In the genomic region with DNA sequence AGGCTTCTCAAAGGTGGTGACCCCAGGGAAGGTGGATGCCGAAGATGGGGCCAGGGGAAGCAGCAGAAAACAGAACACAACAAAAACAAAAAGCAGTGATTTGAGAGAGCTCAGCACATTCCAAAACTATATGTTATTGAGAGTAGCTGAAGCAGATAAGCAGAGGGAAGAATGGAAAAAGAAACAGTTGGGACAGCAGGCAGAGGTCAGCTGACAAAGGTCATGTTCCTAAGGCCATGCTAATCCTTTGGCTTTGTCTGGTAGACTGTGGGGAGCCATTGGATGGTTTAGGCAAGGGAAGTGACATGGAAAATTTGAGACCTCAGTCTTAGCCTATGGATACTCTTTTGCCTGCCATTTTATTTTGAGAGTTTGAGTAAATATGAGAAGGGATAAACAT, we compare ENCODE assay signal across 2 cellular contexts.
TF ChIP-seq lines count a peak whose summit lies in the region.

No MANE protein-coding gene starts in this region.

TF ChIP-seq in liver, 16 proteins besides CTCF, POLR2A, EP300 and RAD21:
- TF ChIP-seq, protein P1, sequence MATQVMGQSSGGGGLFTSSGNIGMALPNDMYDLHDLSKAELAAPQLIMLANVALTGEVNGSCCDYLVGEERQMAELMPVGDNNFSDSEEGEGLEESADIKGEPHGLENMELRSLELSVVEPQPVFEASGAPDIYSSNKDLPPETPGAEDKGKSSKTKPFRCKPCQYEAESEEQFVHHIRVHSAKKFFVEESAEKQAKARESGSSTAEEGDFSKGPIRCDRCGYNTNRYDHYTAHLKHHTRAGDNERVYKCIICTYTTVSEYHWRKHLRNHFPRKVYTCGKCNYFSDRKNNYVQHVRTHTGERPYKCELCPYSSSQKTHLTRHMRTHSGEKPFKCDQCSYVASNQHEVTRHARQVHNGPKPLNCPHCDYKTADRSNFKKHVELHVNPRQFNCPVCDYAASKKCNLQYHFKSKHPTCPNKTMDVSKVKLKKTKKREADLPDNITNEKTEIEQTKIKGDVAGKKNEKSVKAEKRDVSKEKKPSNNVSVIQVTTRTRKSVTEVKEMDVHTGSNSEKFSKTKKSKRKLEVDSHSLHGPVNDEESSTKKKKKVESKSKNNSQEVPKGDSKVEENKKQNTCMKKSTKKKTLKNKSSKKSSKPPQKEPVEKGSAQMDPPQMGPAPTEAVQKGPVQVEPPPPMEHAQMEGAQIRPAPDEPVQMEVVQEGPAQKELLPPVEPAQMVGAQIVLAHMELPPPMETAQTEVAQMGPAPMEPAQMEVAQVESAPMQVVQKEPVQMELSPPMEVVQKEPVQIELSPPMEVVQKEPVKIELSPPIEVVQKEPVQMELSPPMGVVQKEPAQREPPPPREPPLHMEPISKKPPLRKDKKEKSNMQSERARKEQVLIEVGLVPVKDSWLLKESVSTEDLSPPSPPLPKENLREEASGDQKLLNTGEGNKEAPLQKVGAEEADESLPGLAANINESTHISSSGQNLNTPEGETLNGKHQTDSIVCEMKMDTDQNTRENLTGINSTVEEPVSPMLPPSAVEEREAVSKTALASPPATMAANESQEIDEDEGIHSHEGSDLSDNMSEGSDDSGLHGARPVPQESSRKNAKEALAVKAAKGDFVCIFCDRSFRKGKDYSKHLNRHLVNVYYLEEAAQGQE (IDR thresholded peaks at IDR 0.05) = no peak
- TF ChIP-seq JUND (IDR thresholded peaks at IDR 0.05) (no peak), SP1 (IDR thresholded peaks at IDR 0.05) (peak; percentile 28), HNF4G (IDR thresholded peaks at IDR 0.05) (no peak), TAF1 (conservative IDR thresholded peaks at IDR 0.05) (no peak), GABPA (IDR thresholded peaks at IDR 0.05 in 1 of 2, conservative IDR thresholded peaks at IDR 0.05 in 1 of 2) (no peak), EGR1 (IDR thresholded peaks at IDR 0.05; ENCODE audit: low read depth in 2 of 2) (no peak), YY1 (IDR thresholded peaks at IDR 0.05) (peak; percentile 41), NR2F2 (IDR thresholded peaks at IDR 0.05) (no peak), RXRA (IDR thresholded peaks at IDR 0.05) (peak; percentile 50 to 54), FOXA2 (IDR thresholded peaks at IDR 0.05) (no peak), FOXA1 (IDR thresholded peaks at IDR 0.05) (no peak), HNF4A (conservative IDR thresholded peaks at IDR 0.05) (peak in 1 of 2 donors; percentile 35)
- TF ChIP-seq, protein P2, sequence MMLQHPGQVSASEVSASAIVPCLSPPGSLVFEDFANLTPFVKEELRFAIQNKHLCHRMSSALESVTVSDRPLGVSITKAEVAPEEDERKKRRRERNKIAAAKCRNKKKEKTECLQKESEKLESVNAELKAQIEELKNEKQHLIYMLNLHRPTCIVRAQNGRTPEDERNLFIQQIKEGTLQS (IDR thresholded peaks at IDR 0.05) = no peak
- TF ChIP-seq, protein P3, sequence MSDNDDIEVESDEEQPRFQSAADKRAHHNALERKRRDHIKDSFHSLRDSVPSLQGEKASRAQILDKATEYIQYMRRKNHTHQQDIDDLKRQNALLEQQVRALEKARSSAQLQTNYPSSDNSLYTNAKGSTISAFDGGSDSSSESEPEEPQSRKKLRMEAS (IDR thresholded peaks at IDR 0.05) = no peak
- TF ChIP-seq, protein P4, sequence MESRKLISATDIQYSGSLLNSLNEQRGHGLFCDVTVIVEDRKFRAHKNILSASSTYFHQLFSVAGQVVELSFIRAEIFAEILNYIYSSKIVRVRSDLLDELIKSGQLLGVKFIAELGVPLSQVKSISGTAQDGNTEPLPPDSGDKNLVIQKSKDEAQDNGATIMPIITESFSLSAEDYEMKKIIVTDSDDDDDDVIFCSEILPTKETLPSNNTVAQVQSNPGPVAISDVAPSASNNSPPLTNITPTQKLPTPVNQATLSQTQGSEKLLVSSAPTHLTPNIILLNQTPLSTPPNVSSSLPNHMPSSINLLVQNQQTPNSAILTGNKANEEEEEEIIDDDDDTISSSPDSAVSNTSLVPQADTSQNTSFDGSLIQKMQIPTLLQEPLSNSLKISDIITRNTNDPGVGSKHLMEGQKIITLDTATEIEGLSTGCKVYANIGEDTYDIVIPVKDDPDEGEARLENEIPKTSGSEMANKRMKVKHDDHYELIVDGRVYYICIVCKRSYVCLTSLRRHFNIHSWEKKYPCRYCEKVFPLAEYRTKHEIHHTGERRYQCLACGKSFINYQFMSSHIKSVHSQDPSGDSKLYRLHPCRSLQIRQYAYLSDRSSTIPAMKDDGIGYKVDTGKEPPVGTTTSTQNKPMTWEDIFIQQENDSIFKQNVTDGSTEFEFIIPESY (IDR thresholded peaks at IDR 0.05) = no peak

TF ChIP-seq in HepG2, 621 proteins besides CTCF, POLR2A, EP300 and RAD21:
- no peak for TF ChIP-seq ZNF335 (CRISPR knock-in tag; IDR thresholded peaks at IDR 0.05)
- TF ChIP-seq NFKB2 (CRISPR knock-in tag; IDR thresholded peaks at IDR 0.05; ENCODE audit: borderline replicate concordance) = no peak
- TF ChIP-seq, protein P5, sequence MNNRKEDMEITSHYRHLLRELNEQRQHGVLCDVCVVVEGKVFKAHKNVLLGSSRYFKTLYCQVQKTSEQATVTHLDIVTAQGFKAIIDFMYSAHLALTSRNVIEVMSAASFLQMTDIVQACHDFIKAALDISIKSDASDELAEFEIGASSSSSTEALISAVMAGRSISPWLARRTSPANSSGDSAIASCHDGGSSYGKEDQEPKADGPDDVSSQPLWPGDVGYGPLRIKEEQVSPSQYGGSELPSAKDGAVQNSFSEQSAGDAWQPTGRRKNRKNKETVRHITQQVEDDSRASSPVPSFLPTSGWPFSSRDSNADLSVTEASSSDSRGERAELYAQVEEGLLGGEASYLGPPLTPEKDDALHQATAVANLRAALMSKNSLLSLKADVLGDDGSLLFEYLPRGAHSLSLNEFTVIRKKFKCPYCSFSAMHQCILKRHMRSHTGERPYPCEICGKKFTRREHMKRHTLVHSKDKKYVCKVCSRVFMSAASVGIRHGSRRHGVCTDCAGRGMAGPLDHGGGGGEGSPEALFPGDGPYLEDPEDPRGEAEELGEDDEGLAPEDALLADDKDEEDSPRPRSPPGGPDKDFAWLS (CRISPR knock-in tag; IDR thresholded peaks at IDR 0.05; ENCODE audit: borderline replicate concordance) = no peak
- TF ChIP-seq ZBTB3 (CRISPR knock-in tag; IDR thresholded peaks at IDR 0.05; ENCODE audit: borderline replicate concordance, low read depth) = no peak
- TF ChIP-seq, protein P6, sequence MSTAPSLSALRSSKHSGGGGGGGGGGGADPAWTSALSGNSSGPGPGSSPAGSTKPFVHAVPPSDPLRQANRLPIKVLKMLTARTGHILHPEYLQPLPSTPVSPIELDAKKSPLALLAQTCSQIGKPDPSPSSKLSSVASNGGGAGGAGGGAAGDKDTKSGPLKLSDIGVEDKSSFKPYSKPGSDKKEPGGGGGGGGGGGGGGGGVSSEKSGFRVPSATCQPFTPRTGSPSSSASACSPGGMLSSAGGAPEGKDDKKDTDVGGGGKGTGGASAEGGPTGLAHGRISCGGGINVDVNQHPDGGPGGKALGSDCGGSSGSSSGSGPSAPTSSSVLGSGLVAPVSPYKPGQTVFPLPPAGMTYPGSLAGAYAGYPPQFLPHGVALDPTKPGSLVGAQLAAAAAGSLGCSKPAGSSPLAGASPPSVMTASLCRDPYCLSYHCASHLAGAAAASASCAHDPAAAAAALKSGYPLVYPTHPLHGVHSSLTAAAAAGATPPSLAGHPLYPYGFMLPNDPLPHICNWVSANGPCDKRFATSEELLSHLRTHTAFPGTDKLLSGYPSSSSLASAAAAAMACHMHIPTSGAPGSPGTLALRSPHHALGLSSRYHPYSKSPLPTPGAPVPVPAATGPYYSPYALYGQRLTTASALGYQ (CRISPR knock-in tag; IDR thresholded peaks at IDR 0.05) = no peak
- no peak for TF ChIP-seq STAT5B (CRISPR knock-in tag; IDR thresholded peaks at IDR 0.05)
- TF ChIP-seq ZBTB7A (CRISPR knock-in tag; IDR thresholded peaks at IDR 0.05) = no peak
- no peak for TF ChIP-seq ZNF670 (CRISPR knock-in tag; IDR thresholded peaks at IDR 0.05; ENCODE audit: borderline replicate concordance)
- TF ChIP-seq MYC (CRISPR knock-in tag; IDR thresholded peaks at IDR 0.05; ENCODE audit: borderline replicate concordance) = no peak
